ENCODE assay signal across 26 cellular contexts in the genomic region with DNA sequence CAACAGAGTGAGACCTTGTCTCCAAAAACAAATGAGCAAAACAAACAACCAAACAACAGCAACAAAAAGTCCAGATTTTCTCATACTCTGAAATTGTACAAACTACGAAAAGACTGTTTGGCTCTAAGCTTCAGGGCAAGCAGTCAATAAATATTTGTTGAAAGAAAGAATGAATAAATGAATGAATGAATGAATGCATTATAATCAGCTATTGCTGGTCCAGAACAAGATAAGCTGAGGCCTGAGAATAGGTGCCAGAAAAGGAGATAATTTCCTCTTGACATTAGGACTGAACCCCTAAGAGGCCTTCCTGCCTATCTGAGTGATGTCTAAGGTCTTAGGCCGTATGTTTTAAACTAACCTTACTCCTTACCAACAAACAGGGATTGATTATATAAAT.
DNase-seq lines count a peak whose midpoint lies in the region; ATAC-seq lines count a peak whose summit lies in the region.
"Had no signal": no experiment of that assay in that cellular context is flagged by ENCODE, and none has a peak within 500 bp of the region (broad histone marks: within the 10 kb centered on the region; RNA-seq: fewer than 3 reads in every experiment).

No MANE protein-coding gene starts in this region.

- intact Hi-C loops in activated CD4-positive, alpha-beta memory T cell treated with anti-CD3 and anti-CD28 coated beads for 36 hours (cut with micrococcal nuclease) = loop anchor here (1.0 to 10.0 kb wide), 9 partner anchors 13 to 231 kb away; a partner anchor contains a TSS

- CTCF ChIA-PET in activated CD4-positive, alpha-beta memory T cell treated with anti-CD3 and anti-CD28 coated beads for 36 hours (lab: Charles Lee) = interaction anchor here (0.6 to 1.6 kb wide), 9 partner anchors 36 to 177 kb away, joined by 3 to 6 read pairs (median 3); a partner anchor contains a TSS
- CTCF ChIA-PET in activated CD4-positive, alpha-beta memory T cell treated with anti-CD3 and anti-CD28 coated beads, Interleukin-2, amount 10 ng/mL, durations not matched to agents 7 days and 5 days (lab: Charles Lee) = interaction anchor here (1.0 to 1.7 kb wide), 2 partner anchors 43 to 157 kb away, joined by 3 to 4 read pairs; no protein-coding TSS in a partner anchor

- H3K4me3 Mint-ChIP-seq in activated CD4-positive, alpha-beta memory T cell treated with anti-CD3 and anti-CD28 coated beads for 36 hours = no peak overlapping the region
- H3K4me3 Mint-ChIP-seq in activated CD4-positive, alpha-beta memory T cell treated with anti-CD3 and anti-CD28 coated beads, Interleukin-2, amount 10 ng/mL, durations not matched to agents 7 days and 5 days = no peak overlapping the region
- H3K4me3 Mint-ChIP-seq in stimulated activated naive CD8-positive, alpha-beta T cell treated with anti-CD3 and anti-CD28 coated beads, Interleukin-15, Interleukin-2, amounts not matched to agents 100 ng/mL and 50 ng/mL, for 24 hours = no peak overlapping the region
- H3K4me3 Mint-ChIP-seq in activated naive CD8-positive, alpha-beta T cell treated with anti-CD3 and anti-CD28 coated beads for 36 hours = no peak overlapping the region
- peak overlapping the region in 1 of 2 donors; percentile 57 for H3K4me3 Mint-ChIP-seq in stimulated activated naive CD8-positive, alpha-beta T cell treated with anti-CD3 and anti-CD28 coated beads, Interleukin-15, amount 100 ng/mL, for 72 hours
- H3K4me3 Mint-ChIP-seq: CD14-positive monocyte had no signal

- peaks cover 3% of the 10 kb centered on the region for H3K36me3 Mint-ChIP-seq in activated CD4-positive, alpha-beta memory T cell treated with anti-CD3 and anti-CD28 coated beads for 36 hours
- H3K36me3 Mint-ChIP-seq in activated CD4-positive, alpha-beta memory T cell treated with anti-CD3 and anti-CD28 coated beads, Interleukin-2, amount 10 ng/mL, durations not matched to agents 7 days and 5 days (ENCODE audit: low read depth) = peaks cover 2% of the 10 kb centered on the region
- no peaks in the 10 kb centered on the region for H3K36me3 Mint-ChIP-seq in stimulated activated naive CD8-positive, alpha-beta T cell treated with anti-CD3 and anti-CD28 coated beads, Interleukin-15, Interleukin-2, amounts not matched to agents 100 ng/mL and 50 ng/mL, for 24 hours (ENCODE audit: low read depth)
- H3K36me3 Mint-ChIP-seq in activated naive CD8-positive, alpha-beta T cell treated with anti-CD3 and anti-CD28 coated beads for 36 hours = peaks cover 4% of the 10 kb centered on the region

- POLR2A ChIA-PET in activated CD4-positive, alpha-beta memory T cell treated with anti-CD3 and anti-CD28 coated beads for 36 hours (lab: Charles Lee) = interaction anchor here (0.6 to 1.6 kb wide), 6 partner anchors 13 to 223 kb away, joined by 3 to 7 read pairs (median 4); a partner anchor contains a TSS
- POLR2A ChIA-PET in activated CD4-positive, alpha-beta memory T cell treated with anti-CD3 and anti-CD28 coated beads, Interleukin-2, amount 10 ng/mL, durations not matched to agents 7 days and 5 days (lab: Charles Lee) = interaction anchor here (1.5 to 1.6 kb wide), 2 partner anchors 82 to 100 kb away, joined by 4 to 7 read pairs; a partner anchor contains a TSS

- no peaks in the 10 kb centered on the region for H3K27me3 Mint-ChIP-seq in activated CD4-positive, alpha-beta memory T cell treated with anti-CD3 and anti-CD28 coated beads for 36 hours
- H3K27me3 Mint-ChIP-seq in activated CD4-positive, alpha-beta memory T cell treated with anti-CD3 and anti-CD28 coated beads, Interleukin-2, amount 10 ng/mL, durations not matched to agents 7 days and 5 days = no peaks in the 10 kb centered on the region
- no peaks in the 10 kb centered on the region for H3K27me3 Mint-ChIP-seq in stimulated activated naive CD8-positive, alpha-beta T cell treated with anti-CD3 and anti-CD28 coated beads, Interleukin-15, Interleukin-2, amounts not matched to agents 100 ng/mL and 50 ng/mL, for 24 hours
- no peaks in the 10 kb centered on the region for H3K27me3 Mint-ChIP-seq in activated naive CD8-positive, alpha-beta T cell treated with anti-CD3 and anti-CD28 coated beads for 36 hours
- H3K27me3 Mint-ChIP-seq in stimulated activated naive CD8-positive, alpha-beta T cell treated with anti-CD3 and anti-CD28 coated beads, Interleukin-15, amount 100 ng/mL, for 72 hours = no peaks in the 10 kb centered on the region

- H3K4me1 Mint-ChIP-seq in activated CD4-positive, alpha-beta memory T cell treated with anti-CD3 and anti-CD28 coated beads for 36 hours (ENCODE audit: low read depth) = peaks cover 85% of the 10 kb centered on the region
- H3K4me1 Mint-ChIP-seq in activated CD4-positive, alpha-beta memory T cell treated with anti-CD3 and anti-CD28 coated beads, Interleukin-2, amount 10 ng/mL, durations not matched to agents 7 days and 5 days = peaks cover 61% of the 10 kb centered on the region
- peaks cover 71% of the 10 kb centered on the region for H3K4me1 Mint-ChIP-seq in stimulated activated naive CD8-positive, alpha-beta T cell treated with anti-CD3 and anti-CD28 coated beads, Interleukin-15, Interleukin-2, amounts not matched to agents 100 ng/mL and 50 ng/mL, for 24 hours (ENCODE audit: low read depth)
- H3K4me1 Mint-ChIP-seq in activated naive CD8-positive, alpha-beta T cell treated with anti-CD3 and anti-CD28 coated beads for 36 hours = peaks cover 73% of the 10 kb centered on the region
- peaks cover 89% of the 10 kb centered on the region for H3K4me1 Mint-ChIP-seq in stimulated activated naive CD8-positive, alpha-beta T cell treated with anti-CD3 and anti-CD28 coated beads, Interleukin-15, amount 100 ng/mL, for 72 hours

- DNase-seq in activated CD4-positive, alpha-beta memory T cell treated with anti-CD3 and anti-CD28 coated beads for 36 hours = no peak
- DNase-seq in activated CD4-positive, alpha-beta memory T cell treated with anti-CD3 and anti-CD28 coated beads, Interleukin-2, amount 10 ng/mL, durations not matched to agents 7 days and 5 days = no peak
- no peak for DNase-seq in stimulated activated naive CD8-positive, alpha-beta T cell treated with anti-CD3 and anti-CD28 coated beads, Interleukin-15, Interleukin-2, amounts not matched to agents 100 U/mL and 50 U/mL, for 24 hours
- no peak for DNase-seq in activated naive CD8-positive, alpha-beta T cell treated with anti-CD3 and anti-CD28 coated beads for 36 hours
- DNase-seq in stimulated activated naive CD8-positive, alpha-beta T cell treated with anti-CD3 and anti-CD28 coated beads, Interleukin-15, amount 100 ng/mL, for 72 hours = no peak
- DNase-seq: 8988T, ACHN, BE2C, COR-L47, DMS53, GM23248, H7, MG63, NCI-H1048, NCI-H1417, NCI-H1694, NCI-H2029 treated with DMSO at 0.1 percent for 48 hours, NCI-H2227 treated with DMSO at 0.1 percent for 48 hours, NCI-H526 treated with DMSO at 0.1 percent for 48 hours, SHP77 treated with DMSO at 0.1 percent for 48 hours had no signal

- peak overlapping the region; percentile 66 for H3K27ac Mint-ChIP-seq in activated CD4-positive, alpha-beta memory T cell treated with anti-CD3 and anti-CD28 coated beads for 36 hours
- H3K27ac Mint-ChIP-seq in activated CD4-positive, alpha-beta memory T cell treated with anti-CD3 and anti-CD28 coated beads, Interleukin-2, amount 10 ng/mL, durations not matched to agents 7 days and 5 days = no peak overlapping the region
- peak overlapping the region; percentile 67 for H3K27ac Mint-ChIP-seq in stimulated activated naive CD8-positive, alpha-beta T cell treated with anti-CD3 and anti-CD28 coated beads, Interleukin-15, Interleukin-2, amounts not matched to agents 100 ng/mL and 50 ng/mL, for 24 hours
- peak overlapping the region; percentile 52 for H3K27ac Mint-ChIP-seq in activated naive CD8-positive, alpha-beta T cell treated with anti-CD3 and anti-CD28 coated beads for 36 hours
- H3K27ac Mint-ChIP-seq in stimulated activated naive CD8-positive, alpha-beta T cell treated with anti-CD3 and anti-CD28 coated beads, Interleukin-15, amount 100 ng/mL, for 72 hours = peak overlapping the region; percentile 65 to 81
- H3K27ac Mint-ChIP-seq: CD14-positive monocyte had no signal

- no peaks in the 10 kb centered on the region for H3K9me3 Mint-ChIP-seq in activated CD4-positive, alpha-beta memory T cell treated with anti-CD3 and anti-CD28 coated beads for 36 hours
- no peaks in the 10 kb centered on the region for H3K9me3 Mint-ChIP-seq in activated CD4-positive, alpha-beta memory T cell treated with anti-CD3 and anti-CD28 coated beads, Interleukin-2, amount 10 ng/mL, durations not matched to agents 7 days and 5 days
- no peaks in the 10 kb centered on the region for H3K9me3 Mint-ChIP-seq in stimulated activated naive CD8-positive, alpha-beta T cell treated with anti-CD3 and anti-CD28 coated beads, Interleukin-15, Interleukin-2, amounts not matched to agents 100 ng/mL and 50 ng/mL, for 24 hours
- H3K9me3 Mint-ChIP-seq in activated naive CD8-positive, alpha-beta T cell treated with anti-CD3 and anti-CD28 coated beads for 36 hours = peaks cover 4% of the 10 kb centered on the region
- H3K9me3 Mint-ChIP-seq in stimulated activated naive CD8-positive, alpha-beta T cell treated with anti-CD3 and anti-CD28 coated beads, Interleukin-15, amount 100 ng/mL, for 72 hours = peaks cover 0 to 5% of the 10 kb centered on the region in 2 donors

- ATAC-seq in stimulated activated naive CD8-positive, alpha-beta T cell treated with anti-CD3 and anti-CD28 coated beads, Interleukin-15, Interleukin-2, amounts not matched to agents 100 U/mL and 50 U/mL, for 24 hours = no peak
- ATAC-seq in stimulated activated naive CD8-positive, alpha-beta T cell treated with anti-CD3 and anti-CD28 coated beads, Interleukin-15, amount 100 ng/mL, for 72 hours = no peak
- ATAC-seq in HG02763 (IDR thresholded peaks at IDR 0.05; ENCODE audit: unreplicated experiment) (no peak), HG02588 (IDR thresholded peaks at IDR 0.05; ENCODE audit: unreplicated experiment) (no peak)
- ATAC-seq: HepG2, Panc1 had no signal
